20 cellular contexts compared by ENCODE assay signal in genomic region chr2:99654419-99654818, GRCh38.
DNase-seq lines count a peak whose midpoint lies in the region; ATAC-seq, FAIRE-seq and TF ChIP-seq lines count a peak whose summit lies in the region.
"Had no signal": no experiment of that assay in that cellular context is flagged by ENCODE, and none has a peak within 500 bp of the region (broad histone marks: within the 10 kb centered on the region; RNA-seq: fewer than 3 reads in every experiment).

No MANE protein-coding gene starts in this region.

- H3K27me3 ChIP-seq in SK-N-SH (ENCODE audit: insufficient read depth), result no peaks in the 10 kb centered on the region
- H3K27me3 ChIP-seq in astrocyte (ENCODE audit: insufficient read depth, low read length), result no peaks in the 10 kb centered on the region
- H3K27me3 ChIP-seq in dorsolateral prefrontal cortex, result no peaks in the 10 kb centered on the region
- H3K27me3 ChIP-seq: BLaER1 had no signal

- peaks cover 8% of the 10 kb centered on the region for H3K36me3 Mint-ChIP-seq in astrocyte (ENCODE audit: low read depth, unreplicated experiment)
- no peaks in the 10 kb centered on the region for H3K36me3 Mint-ChIP-seq in activated naive CD8-positive, alpha-beta T cell treated with anti-CD3 and anti-CD28 coated beads for 36 hours
- H3K36me3 Mint-ChIP-seq: CD4-positive, alpha-beta memory T cell had no signal

- no peak for TF ChIP-seq EP300 in SK-N-SH (IDR thresholded peaks at IDR 0.05; ENCODE audit: borderline replicate concordance in 1 of 2, low read depth in 1 of 2, low read length in 1 of 2)

- H3K36me3 ChIP-seq in SK-N-SH (replicated peaks in 1 of 2; ENCODE audit: control insufficient read depth in 1 of 2, insufficient read depth in 2 of 2, low read length in 1 of 2) (no peaks in the 10 kb centered on the region), astrocyte (ENCODE audit: insufficient read depth, low read length) (no peaks in the 10 kb centered on the region)
- H3K36me3 ChIP-seq: BLaER1 had no signal

- DNase-seq in SK-N-SH (no peak), astrocyte (ENCODE audit: low read depth) (peak; percentile 61), fibroblast of mammary gland (ENCODE audit: low read depth) (peak; percentile 36), dorsolateral prefrontal cortex (no peak)
- DNase-seq in activated CD4-positive, alpha-beta T cell treated with anti-CD3 and anti-CD28 coated beads for 1 hour, result no peak
- no peak for DNase-seq in stimulated activated naive CD8-positive, alpha-beta T cell treated with anti-CD3 and anti-CD28 coated beads, Interleukin-15, amount 100 ng/mL, for 72 hours
- DNase-seq in activated naive CD8-positive, alpha-beta T cell treated with anti-CD3 and anti-CD28 coated beads for 36 hours, result no peak
- DNase-seq: 8988T; CD4-positive, alpha-beta memory T cell; DMS53; MV-4-11; NCI-H1694 treated with DMSO at 0.1 percent for 48 hours; NCI-H345; NCI-H526; PC-9 had no signal

- no peaks in the 10 kb centered on the region for H4K20me1 ChIP-seq in SK-N-SH (ENCODE audit: insufficient read depth)
- H4K20me1 ChIP-seq in astrocyte (ENCODE audit: insufficient read depth, low read length), result no peaks in the 10 kb centered on the region
- H4K20me1 ChIP-seq: BLaER1 had no signal

- CTCF ChIA-PET in SK-N-SH (lab: Yijun Ruan, JAX), result interaction anchor here (0.6 to 2.2 kb wide), 4 partner anchors 14 to 607 kb away, joined by 3 to 6 read pairs (median 4); no protein-coding TSS in a partner anchor

- H3K27ac ChIP-seq in SK-N-SH (ENCODE audit: low read depth in 2 of 2, low read length in 1 of 2), result no peak overlapping the region; a peak in 1 of 4 replicates
- no peak overlapping the region for H3K27ac ChIP-seq in astrocyte (ENCODE audit: low read depth, low read length)
- H3K27ac ChIP-seq in dorsolateral prefrontal cortex, result no peak overlapping the region
- H3K27ac ChIP-seq: BLaER1, KMS-11, PC-9, RWPE1 had no signal

- TF ChIP-seq RAD21 in SK-N-SH (IDR thresholded peaks at IDR 0.05; ENCODE audit: low read length), result no peak

- FAIRE-seq in astrocyte (lab: Jason Lieb, UNC), result no peak
- FAIRE-seq: H54 had no signal

- H3F3A ChIP-seq in SK-N-SH (replicated peaks; ENCODE audit: insufficient read depth), result no peaks in the 10 kb centered on the region

- TF ChIP-seq CTCF in SK-N-SH (IDR thresholded peaks at IDR 0.05) (no peak), astrocyte (IDR thresholded peaks at IDR 0.05; ENCODE audit: insufficient read depth, low read depth, low read length) (no peak), fibroblast of mammary gland (conservative IDR thresholded peaks at IDR 0.05; ENCODE audit: control insufficient read depth, insufficient read depth, low read depth, low read length) (no peak), dorsolateral prefrontal cortex (IDR thresholded peaks at IDR 0.05 in 54 of 56, conservative IDR thresholded peaks at IDR 0.05 in 2 of 56; ENCODE audit: low read depth in 1 of 56, partially characterized antibody in 56 of 56) (no peak)

- peaks cover 2% of the 10 kb centered on the region for H3K9me3 Mint-ChIP-seq in astrocyte (ENCODE audit: unreplicated experiment)
- H3K9me3 Mint-ChIP-seq in stimulated activated naive CD8-positive, alpha-beta T cell treated with anti-CD3 and anti-CD28 coated beads, Interleukin-15, amount 100 ng/mL, for 72 hours, result no peaks in the 10 kb centered on the region
- no peaks in the 10 kb centered on the region for H3K9me3 Mint-ChIP-seq in activated naive CD8-positive, alpha-beta T cell treated with anti-CD3 and anti-CD28 coated beads for 36 hours
- H3K9me3 Mint-ChIP-seq: CD4-positive, alpha-beta memory T cell had no signal

- POLR2A ChIA-PET in SK-N-SH (lab: Yijun Ruan, JAX), result interaction anchor here (0.6 kb wide), 2 partner anchors 17 to 1410 kb away, joined by 3 to 4 read pairs; no protein-coding TSS in a partner anchor

- H2AFZ ChIP-seq in SK-N-SH (ENCODE audit: low read depth) (no peak overlapping the region), astrocyte (ENCODE audit: low read depth, low read length) (no peak overlapping the region)
- H2AFZ ChIP-seq: PC-9 had no signal

- H3K79me2 ChIP-seq in SK-N-SH (ENCODE audit: insufficient read depth), result no peaks in the 10 kb centered on the region
- H3K79me2 ChIP-seq in astrocyte (ENCODE audit: insufficient read depth, low read length), result no peaks in the 10 kb centered on the region

- H3K9me2 ChIP-seq in SK-N-SH, result no peaks in the 10 kb centered on the region

- H3K4me3 ChIP-seq in SK-N-SH (ENCODE audit: low read depth in 2 of 2, low read length in 1 of 2), result no peak overlapping the region
- no peak overlapping the region for H3K4me3 ChIP-seq in astrocyte (ENCODE audit: insufficient read depth, low read depth, low read length)
- H3K4me3 ChIP-seq in fibroblast of mammary gland (ENCODE audit: control insufficient read depth, low read depth, low read length), result no peak overlapping the region
- no peak overlapping the region for H3K4me3 ChIP-seq in dorsolateral prefrontal cortex
- H3K4me3 ChIP-seq: BLaER1, PC-9 had no signal

- no peak overlapping the region for H3K4me2 ChIP-seq in SK-N-SH
- no peak overlapping the region for H3K4me2 ChIP-seq in astrocyte (ENCODE audit: low read length)
- H3K4me2 ChIP-seq: BLaER1, KMS-11, PC-9 had no signal

- H3K27me3 Mint-ChIP-seq in astrocyte (ENCODE audit: low read depth, unreplicated experiment), result no peaks in the 10 kb centered on the region
- no peaks in the 10 kb centered on the region for H3K27me3 Mint-ChIP-seq in stimulated activated naive CD8-positive, alpha-beta T cell treated with anti-CD3 and anti-CD28 coated beads, Interleukin-15, amount 100 ng/mL, for 72 hours
- no peaks in the 10 kb centered on the region for H3K27me3 Mint-ChIP-seq in activated naive CD8-positive, alpha-beta T cell treated with anti-CD3 and anti-CD28 coated beads for 36 hours
- H3K27me3 Mint-ChIP-seq: CD4-positive, alpha-beta memory T cell had no signal

- H3K4me1 ChIP-seq in SK-N-SH (ENCODE audit: control insufficient read depth in 1 of 2, insufficient read depth in 2 of 2, low read depth in 1 of 2, low read length in 1 of 2) (peaks cover 0 to 27% of the 10 kb centered on the region in 2 experiments; a peak in 2 of 4 replicates), astrocyte (ENCODE audit: insufficient read depth, low read length) (peaks cover 9% of the 10 kb centered on the region)

- H3K9ac ChIP-seq in SK-N-SH, result no peak overlapping the region
- no peak overlapping the region for H3K9ac ChIP-seq in astrocyte (ENCODE audit: low read length)
- H3K9ac ChIP-seq: BLaER1, KMS-11 had no signal

- H3K9me3 ChIP-seq in SK-N-SH (no peaks in the 10 kb centered on the region), astrocyte (ENCODE audit: insufficient read depth, low read depth, low read length) (no peaks in the 10 kb centered on the region)
- H3K9me3 ChIP-seq: BLaER1 had no signal

- intact Hi-C loops in dorsolateral prefrontal cortex (cut with DNase I), result no loop called here

- 42% methylated on average over 4 of the region's 4 CpGs for WGBS in SK-N-SH (ENCODE audit: low lambda C conversion rate)

- H3K27ac Mint-ChIP-seq in astrocyte (ENCODE audit: unreplicated experiment), result no peak overlapping the region
- H3K27ac Mint-ChIP-seq in stimulated activated naive CD8-positive, alpha-beta T cell treated with anti-CD3 and anti-CD28 coated beads, Interleukin-15, amount 100 ng/mL, for 72 hours, result no peak overlapping the region
- H3K27ac Mint-ChIP-seq in activated naive CD8-positive, alpha-beta T cell treated with anti-CD3 and anti-CD28 coated beads for 36 hours, result no peak overlapping the region
- H3K27ac Mint-ChIP-seq: CD4-positive, alpha-beta memory T cell had no signal

- H3K4me1 Mint-ChIP-seq in astrocyte (ENCODE audit: low read depth, unreplicated experiment), result peaks cover 17% of the 10 kb centered on the region
- H3K4me1 Mint-ChIP-seq in stimulated activated naive CD8-positive, alpha-beta T cell treated with anti-CD3 and anti-CD28 coated beads, Interleukin-15, amount 100 ng/mL, for 72 hours, result no peaks in the 10 kb centered on the region
- H3K4me1 Mint-ChIP-seq in activated naive CD8-positive, alpha-beta T cell treated with anti-CD3 and anti-CD28 coated beads for 36 hours, result no peaks in the 10 kb centered on the region
- H3K4me1 Mint-ChIP-seq: CD4-positive, alpha-beta memory T cell had no signal

- no peak overlapping the region for H3K4me3 Mint-ChIP-seq in astrocyte (ENCODE audit: unreplicated experiment)
- no peak overlapping the region for H3K4me3 Mint-ChIP-seq in stimulated activated naive CD8-positive, alpha-beta T cell treated with anti-CD3 and anti-CD28 coated beads, Interleukin-15, amount 100 ng/mL, for 72 hours
- H3K4me3 Mint-ChIP-seq in activated naive CD8-positive, alpha-beta T cell treated with anti-CD3 and anti-CD28 coated beads for 36 hours, result no peak overlapping the region
- H3K4me3 Mint-ChIP-seq: CD4-positive, alpha-beta memory T cell had no signal

- ATAC-seq in SK-N-SH treated with all-trans-retinoic acid at 6 μM for 48 hours, result no peak; the same call in 2 of the 3 replicates
- no peak for ATAC-seq in stimulated activated naive CD8-positive, alpha-beta T cell treated with anti-CD3 and anti-CD28 coated beads, Interleukin-15, amount 100 ng/mL, for 72 hours

TF ChIP-seq in SK-N-SH treated with all-trans-retinoic acid at 6 μM for 48 hours, 23 proteins besides CTCF, POLR2A, EP300 and RAD21 (continues in another document):
- no peak for TF ChIP-seq CREB5 (CRISPR knock-in tag; IDR thresholded peaks at IDR 0.05; ENCODE audit: low read depth)
- TF ChIP-seq TOX (CRISPR knock-in tag; IDR thresholded peaks at IDR 0.05; ENCODE audit: borderline replicate concordance), result peak; percentile 89

TF ChIP-seq in SK-N-SH, 30 proteins besides CTCF, POLR2A, EP300 and RAD21:
- TF ChIP-seq NFIC (IDR thresholded peaks at IDR 0.05; ENCODE audit: borderline replicate concordance) (no peak), MAX (IDR thresholded peaks at IDR 0.05; ENCODE audit: low read depth) (no peak), ELF1 (IDR thresholded peaks at IDR 0.05) (no peak), YY1 (IDR thresholded peaks at IDR 0.05; ENCODE audit: low read depth) (no peak), EZH2phosphoT487 (IDR thresholded peaks at IDR 0.05; ENCODE audit: borderline replicate concordance, low read depth) (no peak), SIN3A (IDR thresholded peaks at IDR 0.05; ENCODE audit: borderline replicate concordance, low read depth, low read length) (no peak), RCOR1 (IDR thresholded peaks at IDR 0.05; ENCODE audit: low read length) (no peak), TAF1 (IDR thresholded peaks at IDR 0.05; ENCODE audit: borderline replicate concordance, low read depth, low read length) (no peak), RFX5 (IDR thresholded peaks at IDR 0.05; ENCODE audit: low read length) (no peak)
TF ChIP-seq in SK-N-SH: peak in this region for 0.

Comparison
In these comparisons a context has a peak if more than half of its experiments do, and no peak if none do; other contexts are left out.
1. DNase-seq: peak in astrocyte (single experiment) and fibroblast of mammary gland (single experiment); none in SK-N-SH (single experiment), dorsolateral prefrontal cortex (0 of 10), activated CD4-positive, alpha-beta T cell treated with anti-CD3 and anti-CD28 coated beads for 1 hour (single experiment), stimulated activated naive CD8-positive, alpha-beta T cell treated with anti-CD3 and anti-CD28 coated beads, Interleukin-15, amount 100 ng/mL, for 72 hours (0 of 2) and activated naive CD8-positive, alpha-beta T cell treated with anti-CD3 and anti-CD28 coated beads for 36 hours (single experiment).